33 cellular contexts compared by ENCODE assay signal in genomic region chr4:125179727-125180126, GRCh38.
"Had no signal": no experiment of that assay in that cellular context is flagged by ENCODE, and none has a peak within 500 bp of the region (broad histone marks: within the 10 kb centered on the region; RNA-seq: fewer than 3 reads in every experiment).

No MANE protein-coding gene starts in this region.

- FAIRE-seq: colon had no signal

- H3K4me1 ChIP-seq: adrenal gland, body of pancreas, esophagus muscularis mucosa, foreskin keratinocyte, gastrocnemius medialis, heart left ventricle had no signal

- H3K9me3 Mint-ChIP-seq: activated CD4-positive, alpha-beta T cell treated with anti-CD3 and anti-CD28 coated beads, Interleukin-2, amount 10 ng/mL, durations not matched to agents 24 days and 14 days; activated naive CD4-positive, alpha-beta T cell treated with anti-CD3 and anti-CD28 coated beads for 36 hours; activated naive CD8-positive, alpha-beta T cell treated with anti-CD3 and anti-CD28 coated beads for 36 hours; activated naive CD8-positive, alpha-beta T cell treated with anti-CD3 and anti-CD28 coated beads, Interleukin-2, amount 50 U/mL, for 24 hours; activated T-helper 1 cell treated with anti-CD3 and anti-CD28 coated beads, Interleukin-12 subunit alpha, Interleukin-12 subunit beta, Interleukin-2, Interleukin-4 antibody, amounts not matched to agents 30 ng/mL and 10 ng/mL and 1 ng/mL, durations not matched to agents 14 hours and 24 hours and 36 hours; activated T-helper 2 cell treated with anti-CD3 and anti-CD28 coated beads, Interferon-gamma antibody, Interleukin-2, Interleukin-4, amounts not matched to agents 10 μg/mL and 5 μg/mL and 100 μg/mL, durations not matched to agents 14 hours and 24 hours and 36 hours had no signal

- H3K27ac ChIP-seq: adrenal gland, body of pancreas, esophagus muscularis mucosa, foreskin keratinocyte, gastrocnemius medialis, heart left ventricle had no signal

- H3K4me3 ChIP-seq: adrenal gland, body of pancreas, esophagus muscularis mucosa, gastrocnemius medialis, heart left ventricle had no signal

- H3K27ac Mint-ChIP-seq: activated CD4-positive, alpha-beta memory T cell treated with anti-CD3 and anti-CD28 coated beads for 36 hours; activated CD4-positive, alpha-beta T cell treated with anti-CD3 and anti-CD28 coated beads for 36 hours; activated CD4-positive, alpha-beta T cell treated with anti-CD3 and anti-CD28 coated beads, Interleukin-2, amount 10 ng/mL, durations not matched to agents 24 days and 14 days; activated CD8-positive, alpha-beta memory T cell treated with anti-CD3 and anti-CD28 coated beads, Interleukin-2, amount 10 ng/mL, durations not matched to agents 7 days and 5 days; activated CD8-positive, alpha-beta T cell treated with anti-CD3 and anti-CD28 coated beads, Interleukin-2, amount 10 ng/mL, durations not matched to agents 7 days and 5 days; activated naive CD4-positive, alpha-beta T cell treated with anti-CD3 and anti-CD28 coated beads for 36 hours; activated naive CD4-positive, alpha-beta T cell treated with anti-CD3 and anti-CD28 coated beads, Interleukin-2, amount 50 U/mL, for 24 hours; activated naive CD8-positive, alpha-beta T cell treated with anti-CD3 and anti-CD28 coated beads for 36 hours; activated naive CD8-positive, alpha-beta T cell treated with anti-CD3 and anti-CD28 coated beads, Interleukin-2, amount 50 U/mL, for 24 hours; activated T-helper 1 cell treated with anti-CD3 and anti-CD28 coated beads, Interleukin-12 subunit alpha, Interleukin-12 subunit beta, Interleukin-2, Interleukin-4 antibody, amounts not matched to agents 30 ng/mL and 10 ng/mL and 1 ng/mL, durations not matched to agents 14 hours and 24 hours and 36 hours; activated T-helper 2 cell treated with anti-CD3 and anti-CD28 coated beads, Interferon-gamma antibody, Interleukin-2, Interleukin-4, amounts not matched to agents 10 μg/mL and 5 μg/mL and 100 μg/mL, durations not matched to agents 14 hours and 24 hours and 36 hours; effector memory CD8-positive, alpha-beta T cell had no signal

- H3K9me3 ChIP-seq: body of pancreas, esophagus muscularis mucosa, gastrocnemius medialis had no signal

- H3K36me3 ChIP-seq: adrenal gland, esophagus muscularis mucosa, gastrocnemius medialis, heart left ventricle had no signal

- H3K36me3 Mint-ChIP-seq: activated CD4-positive, alpha-beta memory T cell treated with anti-CD3 and anti-CD28 coated beads for 36 hours; activated CD8-positive, alpha-beta memory T cell treated with anti-CD3 and anti-CD28 coated beads, Interleukin-2, amount 10 ng/mL, durations not matched to agents 7 days and 5 days; activated naive CD4-positive, alpha-beta T cell treated with anti-CD3 and anti-CD28 coated beads, Interleukin-2, amount 50 U/mL, for 24 hours; activated naive CD8-positive, alpha-beta T cell treated with anti-CD3 and anti-CD28 coated beads for 36 hours had no signal

- H3K27me3 Mint-ChIP-seq: activated CD4-positive, alpha-beta memory T cell treated with anti-CD3 and anti-CD28 coated beads for 36 hours; activated CD4-positive, alpha-beta T cell treated with anti-CD3 and anti-CD28 coated beads for 36 hours; activated CD4-positive, alpha-beta T cell treated with anti-CD3 and anti-CD28 coated beads, Interleukin-2, amount 10 ng/mL, durations not matched to agents 24 days and 14 days; activated CD8-positive, alpha-beta memory T cell treated with anti-CD3 and anti-CD28 coated beads, Interleukin-2, amount 10 ng/mL, durations not matched to agents 7 days and 5 days; activated naive CD4-positive, alpha-beta T cell treated with anti-CD3 and anti-CD28 coated beads, Interleukin-2, amount 50 U/mL, for 24 hours; activated naive CD8-positive, alpha-beta T cell treated with anti-CD3 and anti-CD28 coated beads for 36 hours; activated naive CD8-positive, alpha-beta T cell treated with anti-CD3 and anti-CD28 coated beads, Interleukin-2, amount 50 U/mL, for 24 hours; effector memory CD8-positive, alpha-beta T cell had no signal

- H3K4me1 Mint-ChIP-seq: activated CD4-positive, alpha-beta T cell treated with anti-CD3 and anti-CD28 coated beads for 36 hours; activated CD4-positive, alpha-beta T cell treated with anti-CD3 and anti-CD28 coated beads, Interleukin-2, amount 10 ng/mL, durations not matched to agents 24 days and 14 days; activated CD8-positive, alpha-beta memory T cell treated with anti-CD3 and anti-CD28 coated beads, Interleukin-2, amount 10 ng/mL, durations not matched to agents 7 days and 5 days; activated naive CD4-positive, alpha-beta T cell treated with anti-CD3 and anti-CD28 coated beads, Interleukin-2, amount 50 U/mL, for 24 hours; activated naive CD8-positive, alpha-beta T cell treated with anti-CD3 and anti-CD28 coated beads for 36 hours; activated naive CD8-positive, alpha-beta T cell treated with anti-CD3 and anti-CD28 coated beads, Interleukin-2, amount 50 U/mL, for 24 hours had no signal

- H3K4me3 Mint-ChIP-seq: activated CD4-positive, alpha-beta memory T cell treated with anti-CD3 and anti-CD28 coated beads for 36 hours; activated CD4-positive, alpha-beta T cell treated with anti-CD3 and anti-CD28 coated beads for 36 hours; activated CD4-positive, alpha-beta T cell treated with anti-CD3 and anti-CD28 coated beads, Interleukin-2, amount 10 ng/mL, durations not matched to agents 24 days and 14 days; activated CD8-positive, alpha-beta memory T cell treated with anti-CD3 and anti-CD28 coated beads, Interleukin-2, amount 10 ng/mL, durations not matched to agents 7 days and 5 days; activated CD8-positive, alpha-beta T cell treated with anti-CD3 and anti-CD28 coated beads, Interleukin-2, amount 10 ng/mL, durations not matched to agents 7 days and 5 days; activated naive CD4-positive, alpha-beta T cell treated with anti-CD3 and anti-CD28 coated beads for 36 hours; activated naive CD4-positive, alpha-beta T cell treated with anti-CD3 and anti-CD28 coated beads, Interleukin-2, amount 50 U/mL, for 24 hours; activated naive CD8-positive, alpha-beta T cell treated with anti-CD3 and anti-CD28 coated beads for 36 hours; activated naive CD8-positive, alpha-beta T cell treated with anti-CD3 and anti-CD28 coated beads, Interleukin-2, amount 50 U/mL, for 24 hours; activated T-helper 1 cell treated with anti-CD3 and anti-CD28 coated beads, Interleukin-12 subunit alpha, Interleukin-12 subunit beta, Interleukin-2, Interleukin-4 antibody, amounts not matched to agents 30 ng/mL and 10 ng/mL and 1 ng/mL, durations not matched to agents 14 hours and 24 hours and 36 hours; effector memory CD8-positive, alpha-beta T cell had no signal

- DNase-seq: activated CD4-positive, alpha-beta memory T cell treated with anti-CD3 and anti-CD28 coated beads for 36 hours; activated CD4-positive, alpha-beta T cell treated with anti-CD3 and anti-CD28 coated beads for 36 hours; activated CD4-positive, alpha-beta T cell treated with anti-CD3 and anti-CD28 coated beads, Interleukin-2, amount 10 ng/mL, durations not matched to agents 24 days and 14 days; activated CD4-positive, CD25-positive, alpha-beta regulatory T cell; activated CD4-positive, CD25-positive, alpha-beta regulatory T cell treated with anti-CD3 and anti-CD28 coated beads, Interleukin-2, amount 50 U/mL, for 72 hours; activated CD8-positive, alpha-beta memory T cell treated with anti-CD3 and anti-CD28 coated beads, Interleukin-2, amount 10 ng/mL, durations not matched to agents 7 days and 5 days; activated CD8-positive, alpha-beta memory T cell treated with anti-CD3 and anti-CD28 coated beads, Interleukin-2, amount 50 U/mL, for 4 hours; activated CD8-positive, alpha-beta T cell treated with anti-CD3 and anti-CD28 coated beads, Interleukin-2, amount 10 ng/mL, durations not matched to agents 7 days and 5 days; activated effector memory CD4-positive, alpha-beta T cell treated with anti-CD3 and anti-CD28 coated beads, Interleukin-2, amount 50 U/mL, for 16 hours; activated naive CD4-positive, alpha-beta T cell treated with anti-CD3 and anti-CD28 coated beads for 36 hours; activated naive CD8-positive, alpha-beta T cell treated with anti-CD3 and anti-CD28 coated beads for 36 hours; activated naive CD8-positive, alpha-beta T cell treated with anti-CD3 and anti-CD28 coated beads, Interleukin-2, amount 50 U/mL, for 24 hours; activated T-cell treated with anti-CD3 and anti-CD28 coated beads, Interleukin-2, amount 50 U/mL, for 1 hour; activated T-cell treated with anti-CD3 and anti-CD28 coated beads, Interleukin-2, amount 50 U/mL, for 48 hours; adrenal gland; amygdala; aorta; body of pancreas; caudate nucleus; cortex of kidney; dermis blood vessel endothelial cell; effector CD4-positive, alpha-beta T cell; effector memory CD8-positive, alpha-beta T cell; foreskin keratinocyte; gastrocnemius medialis; glutamatergic neuron; heart left ventricle; T-helper 2 cell had no signal
